27 cellular contexts compared by ENCODE assay signal in the genomic region with DNA sequence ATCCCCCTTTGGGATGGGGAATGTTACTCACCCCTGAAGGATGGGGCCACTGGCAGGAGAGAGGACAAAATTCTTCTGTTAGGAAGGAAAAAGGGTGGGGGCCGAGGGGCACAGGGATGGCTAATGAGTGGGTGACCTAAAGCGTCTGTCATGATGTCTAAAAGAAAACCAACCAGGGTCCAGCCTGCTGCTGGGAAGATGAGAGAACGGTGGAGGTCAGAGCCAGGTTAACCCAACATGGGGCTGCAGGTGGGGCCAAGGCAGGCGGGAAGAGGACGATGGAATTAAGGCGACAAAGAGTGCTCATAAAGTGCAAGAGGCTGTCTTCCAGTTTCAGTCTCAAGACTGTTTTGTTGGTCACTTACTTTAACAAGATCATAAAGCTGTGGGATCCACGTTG.
"Had no signal": no experiment of that assay in that cellular context is flagged by ENCODE, and none has a peak within 500 bp of the region (broad histone marks: within the 10 kb centered on the region; RNA-seq: fewer than 3 reads in every experiment).

No MANE protein-coding gene starts in this region.

- H3K27ac ChIP-seq: neutrophil, pancreas, psoas muscle, right lobe of liver, sigmoid colon, stomach, thoracic aorta, thyroid gland, tibial nerve, upper lobe of left lung, vagina had no signal

- DNase-seq: natural killer cell; nucleus accumbens; psoas muscle; right cardiac atrium; right lobe of liver; sigmoid colon; small intestine; stimulated activated CD4-positive, alpha-beta T cell treated with anti-CD3 and anti-CD28 coated beads, Interleukin-15, amount 100 ng/mL, for 24 hours; stimulated activated CD4-positive, alpha-beta T cell treated with anti-CD3 and anti-CD28 coated beads, Interleukin-2, amount 100 ng/mL, for 24 hours; stimulated activated CD4-positive, alpha-beta T cell treated with anti-CD3 and anti-CD28 coated beads, Interleukin-2, amount 100 ng/mL, for 48 hours; stimulated activated CD4-positive, alpha-beta T cell treated with anti-CD3 and anti-CD28 coated beads, Interleukin-4, amount 100 ng/mL, for 24 hours; stimulated activated naive B cell treated with anti-CD40 and anti-IgM and Interleukin-4, amounts not matched to agents 10 μg/mL and 1 μg/mL and 100 μg/mL, for 72 hours; stimulated activated naive CD4-positive, alpha-beta T cell treated with Interleukin-2 at 50 U/mL for 16 hours; stomach; thyroid gland; trophoblast cell had no signal

- FAIRE-seq: pancreas, small intestine, urothelium cell line had no signal

- H3K36me3 ChIP-seq: neutrophil, pancreas, right lobe of liver, sigmoid colon, stomach, thoracic aorta, thyroid gland, tibial nerve, upper lobe of left lung, vagina had no signal

- H3K9me3 ChIP-seq: neutrophil, pancreas, psoas muscle, right lobe of liver, sigmoid colon, stomach, thoracic aorta, thyroid gland, tibial nerve, upper lobe of left lung, vagina had no signal

- H3K4me3 Mint-ChIP-seq: natural killer cell; nephron; neural crest cell; stimulated activated effector memory CD8-positive, alpha-beta T cell treated with anti-CD3 and anti-CD28 coated beads, Interleukin-12 subunit alpha, Interleukin-12 subunit beta, amount 100 ng/mL, for 72 hours; stimulated activated naive B cell treated with anti-CD40 and anti-IgM and Interleukin-4, amounts not matched to agents 10 μg/mL and 1 μg/mL and 100 μg/mL, for 72 hours; stimulated activated naive CD8-positive, alpha-beta T cell treated with anti-CD3 and anti-CD28 coated beads, Interleukin-15, Interleukin-2, amounts not matched to agents 100 ng/mL and 50 ng/mL, for 24 hours had no signal

- H3K9me3 Mint-ChIP-seq: natural killer cell; neural crest cell; stimulated activated effector memory CD8-positive, alpha-beta T cell treated with anti-CD3 and anti-CD28 coated beads, Interleukin-12 subunit alpha, Interleukin-12 subunit beta, amount 100 ng/mL, for 72 hours; stimulated activated naive B cell treated with anti-CD40 and anti-IgM and Interleukin-4, amounts not matched to agents 10 μg/mL and 1 μg/mL and 100 μg/mL, for 72 hours; stimulated activated naive CD8-positive, alpha-beta T cell treated with anti-CD3 and anti-CD28 coated beads, Interleukin-15, Interleukin-2, amounts not matched to agents 100 ng/mL and 50 ng/mL, for 24 hours had no signal

- ATAC-seq: natural killer cell; pancreas; psoas muscle; right cardiac atrium; right lobe of liver; stimulated activated effector memory CD8-positive, alpha-beta T cell treated with anti-CD3 and anti-CD28 coated beads, Interleukin-12 subunit alpha, Interleukin-12 subunit beta, amount 100 ng/mL, for 72 hours; stimulated activated naive B cell treated with anti-CD40 and anti-IgM and Interleukin-4, amounts not matched to agents 10 μg/mL and 1 μg/mL and 100 μg/mL, for 72 hours had no signal

- H3K36me3 Mint-ChIP-seq: natural killer cell; stimulated activated effector memory CD8-positive, alpha-beta T cell treated with anti-CD3 and anti-CD28 coated beads, Interleukin-12 subunit alpha, Interleukin-12 subunit beta, amount 100 ng/mL, for 72 hours; stimulated activated naive B cell treated with anti-CD40 and anti-IgM and Interleukin-4, amounts not matched to agents 10 μg/mL and 1 μg/mL and 100 μg/mL, for 72 hours had no signal

- H3K27ac Mint-ChIP-seq: natural killer cell; stimulated activated effector memory CD8-positive, alpha-beta T cell treated with anti-CD3 and anti-CD28 coated beads, Interleukin-12 subunit alpha, Interleukin-12 subunit beta, amount 100 ng/mL, for 72 hours; stimulated activated naive B cell treated with anti-CD40 and anti-IgM and Interleukin-4, amounts not matched to agents 10 μg/mL and 1 μg/mL and 100 μg/mL, for 72 hours; stimulated activated naive CD8-positive, alpha-beta T cell treated with anti-CD3 and anti-CD28 coated beads, Interleukin-15, Interleukin-2, amounts not matched to agents 100 ng/mL and 50 ng/mL, for 24 hours had no signal

- H3K4me1 ChIP-seq: pancreas, psoas muscle, right lobe of liver, sigmoid colon, stomach, thyroid gland, tibial nerve, upper lobe of left lung, vagina had no signal

- H3K4me3 ChIP-seq: pancreas, psoas muscle, right lobe of liver, sigmoid colon, stomach, thoracic aorta, thyroid gland, tibial nerve, upper lobe of left lung, vagina had no signal

- H3K27me3 Mint-ChIP-seq: stimulated activated naive CD8-positive, alpha-beta T cell treated with anti-CD3 and anti-CD28 coated beads, Interleukin-15, Interleukin-2, amounts not matched to agents 100 ng/mL and 50 ng/mL, for 24 hours had no signal

- H3K27me3 ChIP-seq: pancreas, right lobe of liver, sigmoid colon, thyroid gland, tibial nerve, upper lobe of left lung, vagina had no signal
